ENCODE assay signal across 8 cellular contexts in genomic region chr1:67685067-67685557, GRCh38. TPM values are rescaled to one million over a fixed set of nuclear protein-coding genes. Genes with fewer than 3 reads are reported as not detected.
A peak's percentile ranks its signal among the peaks of the same experiment; 100 is the strongest.
DNase-seq lines count a peak whose midpoint lies in the region; ATAC-seq lines count a peak whose summit lies in the region.

GADD45A (plus strand) TSS chr1:67685201; CDS start chr1:67685495, 294 bp downstream.

- DNase-seq in NCI-H187 treated with DMSO at 0.1 percent for 48 hours (lab: John Stamatoyannopoulos, UW) (peak; percentile 95), anterior cingulate cortex (lab: John Stamatoyannopoulos, UW) (peak; percentile 60 to 100 (median 97)), right cardiac atrium (peak; percentile 98 to 99 (median 99)), putamen (ENCODE audit: low spot score) (peak; percentile 99), ecto neural progenitor cell (ENCODE audit: low spot score) (no peak)

- under 1% methylated on average over 39 of the region's 39 CpGs for WGBS in right cardiac atrium

- H3K9me3 ChIP-seq in right cardiac atrium (ENCODE audit: control insufficient read depth, low read length): no peaks in the 10 kb centered on the region

- peak within 1 kb of the TSS; percentile 81 for H3K4me3 ChIP-seq in right cardiac atrium (ENCODE audit: low read length)

- no peaks in the 10 kb centered on the region for H3K27me3 ChIP-seq in right cardiac atrium (ENCODE audit: control insufficient read depth, insufficient read depth)

- intact Hi-C loops in T-helper 2 cell treated with Interferon-gamma antibody and Interleukin-4, amounts not matched to agents 100 ng/mL and 5 ng/mL, for 36 hours (cut with micrococcal nuclease): loop anchor here (1.0 to 10.0 kb wide), 7 partner anchors 11 to 812 kb away; partner anchors contain the start of genes DEPDC1, DNAI4 and MIER1
- intact Hi-C loops in right cardiac atrium (cut with DNase I): loop anchor here in 2 of 4 donors (10.0 kb wide), 4 partner anchors 60 to 150 kb away; no protein-coding TSS in a partner anchor

- ATAC-seq in GM18499 (IDR thresholded peaks at IDR 0.05; ENCODE audit: insufficient read depth, unreplicated experiment): peak; percentile 83
- ATAC-seq in HG02943 (IDR thresholded peaks at IDR 0.05; ENCODE audit: low read depth, unreplicated experiment): peak; percentile 81
- ATAC-seq in right cardiac atrium: peak; percentile 95 to 96

- peak within 1 kb of the TSS; percentile 91 for H3K27ac ChIP-seq in right cardiac atrium (ENCODE audit: low read length)

- peaks cover 2% of the 10 kb centered on the region for H3K4me1 ChIP-seq in right cardiac atrium (ENCODE audit: control insufficient read depth, insufficient read depth, low read length)

RNA-seq across cellular contexts. Expression of gene GADD45A, which starts in this region (rescaled TPM):
- 20.3 and 20.7 TPM in 2 replicates for total RNA-seq in T-helper 2 cell treated with Interferon-gamma antibody and Interleukin-4, amounts not matched to agents 100 ng/mL and 5 ng/mL, for 36 hours
- total RNA-seq in right cardiac atrium: 10 to 100 TPM; 10.5 to 23.3 (median 18.2) TPM
- polyA plus RNA-seq in right cardiac atrium: 24.6 TPM
